10 cellular contexts compared by ENCODE assay signal in genomic region chr19:48481846-48482639, GRCh38. TPM values are rescaled to one million over a fixed set of nuclear protein-coding genes. Genes with fewer than 3 reads are reported as not detected.
DNase-seq lines count a peak whose midpoint lies in the region; ATAC-seq, FAIRE-seq and TF ChIP-seq lines count a peak whose summit lies in the region.
"Had no signal": no experiment of that assay in that cellular context is flagged by ENCODE, and none has a peak within 500 bp of the region (broad histone marks: within the 10 kb centered on the region; RNA-seq: fewer than 3 reads in every experiment).

No MANE protein-coding gene starts in this region.

- DNase-seq in A549 (ENCODE audit: low read depth in 1 of 2, low spot score in 1 of 2) (no peak), SK-N-SH (no peak), fibroblast of lung (ENCODE audit: low read depth in 2 of 2) (no peak), D341Med (ENCODE audit: low spot score) (no peak), H54 (ENCODE audit: insufficient read length, low spot score) (no peak), mesenteric fat pad (ENCODE audit: low spot score) (no peak)
- DNase-seq in CD4-positive, alpha-beta memory T cell, result no peak
- DNase-seq: stomach had no signal

- no peaks in the 10 kb centered on the region for H3K9me3 Mint-ChIP-seq in CD4-positive, alpha-beta memory T cell

- peaks cover 0 to 7% of the 10 kb centered on the region in 2 donors for H3K36me3 Mint-ChIP-seq in CD4-positive, alpha-beta memory T cell

- 72% methylated on average over 7 of the region's 7 CpGs for WGBS in A549 (ENCODE audit: missing lambda C conversion rate)
- WGBS in SK-N-SH (ENCODE audit: low lambda C conversion rate), result 52% methylated on average over 7 of the region's 7 CpGs

- H4K20me1 ChIP-seq in SK-N-SH (ENCODE audit: insufficient read depth) (peaks cover 9% of the 10 kb centered on the region), fibroblast of lung (ENCODE audit: control insufficient read depth, extremely low read depth, insufficient read depth, low read length) (no peaks in the 10 kb centered on the region)

- H3F3A ChIP-seq in SK-N-SH (replicated peaks; ENCODE audit: insufficient read depth), result peaks cover 26% of the 10 kb centered on the region

- H3K27ac Mint-ChIP-seq in CD4-positive, alpha-beta memory T cell, result peak overlapping the region in 3 of 7 donors; percentile 68 to 82 (median 70)

- no peak for TF ChIP-seq CTCF in A549 (IDR thresholded peaks at IDR 0.05)
- TF ChIP-seq CTCF in SK-N-SH (IDR thresholded peaks at IDR 0.05), result no peak
- no peak for TF ChIP-seq CTCF in fibroblast of lung (conservative IDR thresholded peaks at IDR 0.05 in 1 of 2, IDR thresholded peaks at IDR 0.05 in 1 of 2; ENCODE audit: low read depth in 1 of 2, low read length in 2 of 2)

- peak overlapping the region in 7 of 8 donors; percentile 32 to 84 (median 46) for H3K4me3 Mint-ChIP-seq in CD4-positive, alpha-beta memory T cell

- H3K9ac ChIP-seq in SK-N-SH (no peak overlapping the region), fibroblast of lung (ENCODE audit: insufficient read depth, low read length) (peak overlapping the region; percentile 7)

- ATAC-seq in A549 (peak; percentile 5 to 24; a peak in 5 of 6 replicates), GM21786 (IDR thresholded peaks at IDR 0.05; ENCODE audit: unreplicated experiment) (no peak)

- POLR2A ChIA-PET in A549 (lab: Yijun Ruan, JAX), result interaction anchor here (1.0 to 2.2 kb wide), 2 partner anchors 8 to 11 kb away, joined by 3 to 8 read pairs; no protein-coding TSS in a partner anchor
- POLR2A ChIA-PET in CD4-positive, alpha-beta memory T cell (lab: Charles Lee; ENCODE audit: partially characterized antibody), result interaction anchor here (0.9 to 2.8 kb wide), 8 partner anchors 8 to 164 kb away, joined by 3 to 20 read pairs (median 4); partner anchors contain the start of genes CA11, CYTH2, RPL18 and SPHK2
- POLR2A ChIA-PET in SK-N-SH (lab: Yijun Ruan, JAX), result no interaction called here

- H3K4me1 ChIP-seq in A549 (peaks cover 32% of the 10 kb centered on the region), SK-N-SH (ENCODE audit: control insufficient read depth in 1 of 2, insufficient read depth in 2 of 2, low read depth in 1 of 2, low read length in 1 of 2) (peaks cover 7 to 12% of the 10 kb centered on the region in 2 experiments; a peak in 3 of 4 replicates), fibroblast of lung (ENCODE audit: control insufficient read depth, extremely low read depth, insufficient read depth, low read length) (peaks cover 24% of the 10 kb centered on the region)
- peaks cover 12% of the 10 kb centered on the region for H3K4me1 ChIP-seq in CD4-positive, alpha-beta memory T cell (ENCODE audit: insufficient read depth, low read length)

- peaks cover 4 to 28% (median 17%) of the 10 kb centered on the region in 4 donors for H3K4me1 Mint-ChIP-seq in CD4-positive, alpha-beta memory T cell

- H3K9me2 ChIP-seq in SK-N-SH, result no peaks in the 10 kb centered on the region

- H3K9me3 ChIP-seq in A549 (no peaks in the 10 kb centered on the region), SK-N-SH (no peaks in the 10 kb centered on the region), fibroblast of lung (ENCODE audit: control insufficient read depth, insufficient read depth, low read depth, low read length) (no peaks in the 10 kb centered on the region)
- no peaks in the 10 kb centered on the region for H3K9me3 ChIP-seq in CD4-positive, alpha-beta memory T cell (ENCODE audit: control insufficient read depth in 1 of 2, low read length in 2 of 2)
- H3K9me3 ChIP-seq: stomach had no signal

- no peaks in the 10 kb centered on the region for H3K27me3 ChIP-seq in CD4-positive, alpha-beta memory T cell (ENCODE audit: insufficient read depth, low read length)
- H3K27me3 ChIP-seq in SK-N-SH (ENCODE audit: insufficient read depth) (no peaks in the 10 kb centered on the region), fibroblast of lung (ENCODE audit: control insufficient read depth, insufficient read depth, low read length) (no peaks in the 10 kb centered on the region)
- H3K27me3 ChIP-seq: stomach had no signal

- no peak overlapping the region for H3K4me2 ChIP-seq in A549
- peak overlapping the region; percentile 13; the same call in 1 of the 2 replicates for H3K4me2 ChIP-seq in SK-N-SH
- no peak overlapping the region for H3K4me2 ChIP-seq in fibroblast of lung (ENCODE audit: extremely low read depth, insufficient read depth, low read length)

- no peaks in the 10 kb centered on the region for H3K27me3 Mint-ChIP-seq in CD4-positive, alpha-beta memory T cell

- no peaks in the 10 kb centered on the region for H3K79me2 ChIP-seq in SK-N-SH (ENCODE audit: insufficient read depth)
- no peaks in the 10 kb centered on the region for H3K79me2 ChIP-seq in fibroblast of lung (ENCODE audit: control insufficient read depth, insufficient read depth, low read length)

- TF ChIP-seq RAD21 in A549 (conservative IDR thresholded peaks at IDR 0.05 in 1 of 2, IDR thresholded peaks at IDR 0.05 in 1 of 2) (no peak), SK-N-SH (IDR thresholded peaks at IDR 0.05; ENCODE audit: low read length) (no peak)

- H2AFZ ChIP-seq in SK-N-SH (ENCODE audit: low read depth) (no peak overlapping the region), fibroblast of lung (ENCODE audit: low read length) (no peak overlapping the region)

- intact Hi-C loops in CD4-positive, alpha-beta memory T cell (cut with micrococcal nuclease), result no loop called here

- no peaks in the 10 kb centered on the region for H3K36me3 ChIP-seq in CD4-positive, alpha-beta memory T cell (ENCODE audit: insufficient read depth, low read length)
- H3K36me3 ChIP-seq in SK-N-SH (replicated peaks in 1 of 2; ENCODE audit: control insufficient read depth in 1 of 2, insufficient read depth in 2 of 2, low read length in 1 of 2) (peaks cover 7 to 25% of the 10 kb centered on the region in 2 experiments), fibroblast of lung (ENCODE audit: control insufficient read depth, insufficient read depth, low read length) (peaks cover 1% of the 10 kb centered on the region)

- TF ChIP-seq EP300 in A549 (IDR thresholded peaks at IDR 0.05) (no peak), SK-N-SH (IDR thresholded peaks at IDR 0.05; ENCODE audit: borderline replicate concordance in 1 of 2, low read depth in 1 of 2, low read length in 1 of 2) (no peak)

- CTCF ChIA-PET in A549 (lab: Yijun Ruan, JAX), result interaction anchor here (0.8 to 3.6 kb wide), 6 partner anchors 7 to 107 kb away, joined by 3 to 36 read pairs (median 4); no protein-coding TSS in a partner anchor
- CTCF ChIA-PET in CD4-positive, alpha-beta memory T cell (lab: Charles Lee; ENCODE audit: partially characterized antibody), result interaction anchor here (1.3 to 3.0 kb wide), 2 partner anchors 8 to 168 kb away, joined by 3 to 26 read pairs; no protein-coding TSS in a partner anchor
- CTCF ChIA-PET in SK-N-SH (lab: Yijun Ruan, JAX), result interaction anchor here (0.9 to 4.4 kb wide), 2 partner anchors 8 to 102 kb away, joined by 5 to 23 read pairs; no protein-coding TSS in a partner anchor

- H3K27ac ChIP-seq in A549, result peak overlapping the region; percentile 29 to 47; a peak in 4 of 6 replicates
- no peak overlapping the region for H3K27ac ChIP-seq in CD4-positive, alpha-beta memory T cell (ENCODE audit: low read depth, low read length)
- peak overlapping the region in 1 of 2 experiments; percentile 34; a peak in 1 of 4 replicates for H3K27ac ChIP-seq in SK-N-SH (ENCODE audit: low read depth in 2 of 2, low read length in 1 of 2)
- H3K27ac ChIP-seq in fibroblast of lung (ENCODE audit: insufficient read depth, low read length), result no peak overlapping the region

- TF ChIP-seq POLR2A in A549 (IDR thresholded peaks at IDR 0.05; ENCODE audit: low read length), result no peak
- TF ChIP-seq POLR2A in H54 (IDR thresholded peaks at IDR 0.05; ENCODE audit: low read depth, low read length), result no peak

- FAIRE-seq in A549 (lab: Jason Lieb, UNC), result no peak
- FAIRE-seq in H54 (lab: Jason Lieb, UNC), result no peak
- FAIRE-seq: G401.6 had no signal

- H3K4me3 ChIP-seq in A549 (no peak overlapping the region), SK-N-SH (ENCODE audit: low read depth in 2 of 2, low read length in 1 of 2) (no peak overlapping the region), fibroblast of lung (replicated peaks in 1 of 4; ENCODE audit: control extremely low read depth in 1 of 4, insufficient read depth in 1 of 4, low read depth in 3 of 4, low read length in 4 of 4) (no peak overlapping the region)
- H3K4me3 ChIP-seq in CD4-positive, alpha-beta memory T cell (ENCODE audit: low read length in 2 of 2), result no peak overlapping the region

RNA-seq across cellular contexts. Expression of gene CYTH2, which starts 12.9 kb away (rescaled TPM):
- polyA plus RNA-seq in A549 (2011; rRNA removed), result 33.4 and 36.9 TPM in 2 replicates
- polyA plus RNA-seq in A549 (2012; cell fraction: cytosol; rRNA removed), result 48.4 and 61.1 TPM in 2 replicates
- polyA plus RNA-seq in A549 (2012; cell fraction: nucleus; rRNA removed), result 158 and 205 TPM in 2 replicates
- polyA plus RNA-seq in A549 (2017; fragmentation: RNase III; extraction: RNeasy Plus Mini Kit Qiagen cat#74134 plus additional on column Dnase treatment), result 42.3 to 55.4 TPM (median 50.5 TPM) in 3 replicates
- polyA minus RNA-seq in A549 (2011; rRNA and poly(A)+ RNA removed), result 49.4 and 52.6 TPM in 2 replicates
- 10 to 100 TPM; 74.9 to 89.0 TPM for total RNA-seq in CD4-positive, alpha-beta memory T cell
- 10 to 100 TPM; 30.1 to 31.3 TPM for polyA plus RNA-seq in CD4-positive, alpha-beta memory T cell
- polyA plus RNA-seq in SK-N-SH (2012; rRNA removed), result 69.5 and 77.6 TPM in 2 replicates
- polyA plus RNA-seq in SK-N-SH (2012; cell fraction: cytosol; rRNA removed), result 42.6 and 43.6 TPM in 2 replicates
- polyA plus RNA-seq in SK-N-SH (2012; cell fraction: nucleus; rRNA removed), result 308 and 364 TPM in 2 replicates
- total RNA-seq in fibroblast of lung, result 25.8 and 27.2 TPM in 2 replicates
- 18.6 and 26.6 TPM in 2 replicates for polyA plus RNA-seq in fibroblast of lung
- polyA plus RNA-seq in fibroblast of lung (2012), result 25.7 and 33.9 TPM in 2 replicates
- 33.6 and 72.4 TPM in 2 replicates for polyA minus RNA-seq in fibroblast of lung (ENCODE audit: low replicate concordance)
- total RNA-seq in mesenteric fat pad, result 34.9 TPM

RNA-seq across cellular contexts. Expression of gene KCNJ14, which starts 26.7 kb away (rescaled TPM):
- polyA plus RNA-seq in A549 (2011; rRNA removed) (1.9 and 2.2 TPM in 2 replicates), A549 (2017; fragmentation: RNase III; extraction: RNeasy Plus Mini Kit Qiagen cat#74134 plus additional on column Dnase treatment) (1.3 to 1.4 TPM (median 1.3 TPM) in 3 replicates), SK-N-SH (2012; rRNA removed) (1.1 and 1.2 TPM in 2 replicates), fibroblast of lung (0.15 and 0.18 TPM in 2 replicates)
- polyA plus RNA-seq in A549 (2012; cell fraction: cytosol; rRNA removed), result 1.5 and 1.9 TPM in 2 replicates
- 12.5 and 14.5 TPM in 2 replicates for polyA plus RNA-seq in A549 (2012; cell fraction: nucleus; rRNA removed)
- 1.9 and 2.4 TPM in 2 replicates for polyA minus RNA-seq in A549 (2011; rRNA and poly(A)+ RNA removed)
- total RNA-seq in CD4-positive, alpha-beta memory T cell, result 1 to 10 TPM; 2.5 to 3.6 TPM
- under 1 TPM; 0.18 to 0.22 TPM for polyA plus RNA-seq in CD4-positive, alpha-beta memory T cell
- polyA plus RNA-seq in SK-N-SH (2012; cell fraction: cytosol; rRNA removed), result 0.54 and 0.93 TPM in 2 replicates
- polyA plus RNA-seq in SK-N-SH (2012; cell fraction: nucleus; rRNA removed), result 6.1 and 7.2 TPM in 2 replicates
- total RNA-seq in fibroblast of lung (0.26 and 0.50 TPM in 2 replicates), mesenteric fat pad (1.0 TPM)
- polyA plus RNA-seq in fibroblast of lung (2012), result 0.17 and 0.24 TPM in 2 replicates
- 0.85 TPM in 1 of 2 replicates, not detected in the other for polyA minus RNA-seq in fibroblast of lung (ENCODE audit: low replicate concordance)

RNA-seq across cellular contexts. Expression of gene LMTK3, which starts 29.6 kb away (rescaled TPM):
- polyA plus RNA-seq in A549 (2011; rRNA removed) (0.62 and 0.95 TPM in 2 replicates), A549 (2017; fragmentation: RNase III; extraction: RNeasy Plus Mini Kit Qiagen cat#74134 plus additional on column Dnase treatment) (4.6 to 6.1 TPM (median 5.6 TPM) in 3 replicates), SK-N-SH (2012; rRNA removed) (2.0 and 3.2 TPM in 2 replicates), fibroblast of lung (0.01 TPM in 1 of 2 replicates, not detected in the other)
- polyA plus RNA-seq in A549 (2012; cell fraction: cytosol; rRNA removed), result 2.6 and 3.8 TPM in 2 replicates
- 9.6 and 11.7 TPM in 2 replicates for polyA plus RNA-seq in A549 (2012; cell fraction: nucleus; rRNA removed)
- polyA minus RNA-seq in A549 (2011; rRNA and poly(A)+ RNA removed), result 0.45 and 0.54 TPM in 2 replicates
- 10 to 100 TPM; 18.5 to 20.6 TPM for total RNA-seq in CD4-positive, alpha-beta memory T cell
- under 1 TPM in 1 of 2 donors, not detected in 1; 0.17 TPM for polyA plus RNA-seq in CD4-positive, alpha-beta memory T cell
- polyA plus RNA-seq in SK-N-SH (2012; cell fraction: cytosol; rRNA removed), result 1.0 and 2.3 TPM in 2 replicates
- 10.9 and 13.2 TPM in 2 replicates for polyA plus RNA-seq in SK-N-SH (2012; cell fraction: nucleus; rRNA removed)
- total RNA-seq in fibroblast of lung (under 0.01 and 0.17 TPM in 2 replicates), mesenteric fat pad (0.45 TPM)
- polyA plus RNA-seq in fibroblast of lung (2012), result 0.10 and 0.14 TPM in 2 replicates
- polyA minus RNA-seq in fibroblast of lung (ENCODE audit: low replicate concordance), result 0.37 TPM in 1 of 2 replicates, not detected in the other

RNA-seq across cellular contexts. Expression of gene GRWD1, which starts 36.3 kb away (rescaled TPM):
- polyA plus RNA-seq in A549 (2011; rRNA removed) (40.0 and 48.1 TPM in 2 replicates), A549 (2017; fragmentation: RNase III; extraction: RNeasy Plus Mini Kit Qiagen cat#74134 plus additional on column Dnase treatment) (82.1 to 87.0 TPM (median 84.2 TPM) in 3 replicates), SK-N-SH (2012; rRNA removed) (34.1 and 36.6 TPM in 2 replicates), fibroblast of lung (14.7 and 21.9 TPM in 2 replicates)
- polyA plus RNA-seq in A549 (2012; cell fraction: cytosol; rRNA removed), result 64.4 and 73.9 TPM in 2 replicates
- 93.3 and 105 TPM in 2 replicates for polyA plus RNA-seq in A549 (2012; cell fraction: nucleus; rRNA removed)
- 28.1 and 30.0 TPM in 2 replicates for polyA minus RNA-seq in A549 (2011; rRNA and poly(A)+ RNA removed)
- 10 to 100 TPM; 36.2 to 39.0 TPM for total RNA-seq in CD4-positive, alpha-beta memory T cell
- 10 to 100 TPM; 44.4 to 52.8 TPM for polyA plus RNA-seq in CD4-positive, alpha-beta memory T cell
- 23.8 and 30.6 TPM in 2 replicates for polyA plus RNA-seq in SK-N-SH (2012; cell fraction: cytosol; rRNA removed)
- polyA plus RNA-seq in SK-N-SH (2012; cell fraction: nucleus; rRNA removed), result 29.1 and 29.6 TPM in 2 replicates
- total RNA-seq in fibroblast of lung (9.1 and 12.1 TPM in 2 replicates), mesenteric fat pad (39.0 TPM)
- 17.6 and 32.0 TPM in 2 replicates for polyA plus RNA-seq in fibroblast of lung (2012)
- 12.0 and 19.1 TPM in 2 replicates for polyA minus RNA-seq in fibroblast of lung (ENCODE audit: low replicate concordance)

Comparison
In these comparisons a context has a peak if more than half of its experiments do, and no peak if none do; other contexts are left out.
1. H3K27ac ChIP-seq: peak in A549 (2 of 2); none in CD4-positive, alpha-beta memory T cell (single experiment) and fibroblast of lung (single experiment).
2. Of the 12 proteins assayed by ChIP-seq in both A549 and SK-N-SH: peak only in A549: PBX3; only in SK-N-SH: none; in both: none; in neither: 11.